In genomic region chr6:25945738-25946137, GRCh38 we compare ENCODE assay signal across 3 cellular contexts. TPM values are rescaled to one million over a fixed set of nuclear protein-coding genes. Genes with fewer than 3 reads are reported as not detected.
"Had no signal": no experiment of that assay in that cellular context is flagged by ENCODE, and none has a peak within 500 bp of the region (broad histone marks: within the 10 kb centered on the region; RNA-seq: fewer than 3 reads in every experiment).

No MANE protein-coding gene starts in this region.

RNA-seq across cellular contexts. Expression of gene SLC17A2, which starts 15.2 kb away (rescaled TPM):
- total RNA-seq: HT1080, Right ventricle myocardium superior, SJSA1 had no signal
